ENCODE assay signal across 1 cellular context in genomic region chr16:57532251-57532625, GRCh38.
TF ChIP-seq lines count a peak whose summit lies in the region.

No MANE protein-coding gene starts in this region.

TF ChIP-seq in H1, 55 proteins besides CTCF, POLR2A, EP300 and RAD21:
- TF ChIP-seq CHD7 (IDR thresholded peaks at IDR 0.05; ENCODE audit: insufficient replicate concordance, low read length) (no peak), HDAC2 (IDR thresholded peaks at IDR 0.05; ENCODE audit: borderline replicate concordance in 1 of 2, low read depth in 2 of 2, low read length in 2 of 2) (no peak), ATF2 (IDR thresholded peaks at IDR 0.05; ENCODE audit: low read length) (no peak), USF2 (IDR thresholded peaks at IDR 0.05; ENCODE audit: low read length) (no peak), RFX5 (IDR thresholded peaks at IDR 0.05; ENCODE audit: borderline replicate concordance, low read depth, low read length) (no peak), TCF12 (IDR thresholded peaks at IDR 0.05; ENCODE audit: low read depth, low read length) (no peak), GABPA (IDR thresholded peaks at IDR 0.05; ENCODE audit: borderline replicate concordance, insufficient read depth, low read length) (no peak), BCL11A (IDR thresholded peaks at IDR 0.05; ENCODE audit: low read depth in 2 of 2, low read length in 2 of 2) (no peak), TAF7 (optimal IDR thresholded peaks at IDR 0.05; ENCODE audit: borderline replicate concordance, low read depth, low read length) (no peak), CREB1 (IDR thresholded peaks at IDR 0.05) (no peak), CHD1 (IDR thresholded peaks at IDR 0.05; ENCODE audit: low read depth, low read length) (no peak), PHF8 (conservative IDR thresholded peaks at IDR 0.05; ENCODE audit: low read depth, low read length) (no peak), CTBP2 (IDR thresholded peaks at IDR 0.05; ENCODE audit: borderline replicate concordance, insufficient read depth, insufficient read length, low read length) (no peak)
